Comparison of ENCODE assay signal across 1 cellular context in the genomic region with DNA sequence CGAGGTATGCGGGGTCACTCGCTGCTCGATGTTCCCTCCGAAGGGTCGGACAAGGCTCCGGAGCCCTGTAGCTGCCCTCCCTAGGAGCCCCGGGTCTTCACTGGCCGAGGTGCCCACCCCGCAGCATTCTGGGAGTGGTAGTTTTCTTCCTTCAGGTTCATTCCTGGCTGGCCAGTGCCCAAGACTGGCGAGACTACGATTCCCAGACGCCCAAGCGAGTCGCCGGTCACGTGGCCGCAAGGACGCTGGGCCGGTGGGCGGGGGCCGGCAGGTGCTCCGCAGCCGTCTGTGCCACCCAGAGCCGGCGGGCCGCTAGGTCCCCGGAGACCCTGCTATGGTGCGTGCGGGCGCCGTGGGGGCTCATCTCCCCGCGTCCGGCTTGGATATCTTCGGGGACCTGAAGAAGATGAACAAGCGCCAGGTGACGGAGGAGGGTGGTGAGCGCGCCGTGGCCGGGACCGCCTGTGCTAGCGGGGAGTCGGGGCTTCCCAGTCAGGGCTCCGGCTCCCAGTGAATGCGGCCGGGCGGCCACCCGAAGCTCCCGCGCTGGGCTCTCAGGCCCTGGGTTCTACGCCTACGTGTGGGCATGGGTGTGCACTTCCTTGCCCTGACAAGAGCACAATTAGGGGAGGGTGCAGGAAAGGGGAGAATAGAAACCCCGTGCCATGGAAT.
TF ChIP-seq lines count a peak whose summit lies in the region.

SEC11C (plus strand) TSS at position 270 of the 672 bp plus-strand sequence; CDS start at position 335, 65 bp downstream.

TF ChIP-seq in neural cell, 6 proteins besides CTCF, POLR2A, EP300 and RAD21 (continued from another document):
- TF ChIP-seq REST (IDR thresholded peaks at IDR 0.05; ENCODE audit: borderline replicate concordance), result peak; percentile 10
- TF ChIP-seq SMC3 (conservative IDR thresholded peaks at IDR 0.05; ENCODE audit: poor library complexity), result no peak
- TF ChIP-seq POLR2AphosphoS5 (IDR thresholded peaks at IDR 0.05), result peak; percentile 75
- TF ChIP-seq EZH2 (IDR thresholded peaks at IDR 0.05; ENCODE audit: borderline replicate concordance, insufficient read depth, low read length, poor library complexity, severe bottlenecking), result no peak
